In genomic region chr3:42712344-42712648, GRCh38 we compare ENCODE assay signal across 29 cellular contexts. TPM values are rescaled to one million over a fixed set of nuclear protein-coding genes. Genes with fewer than 3 reads are reported as not detected.
"Had no signal": no experiment of that assay in that cellular context is flagged by ENCODE, and none has a peak within 500 bp of the region (broad histone marks: within the 10 kb centered on the region; RNA-seq: fewer than 3 reads in every experiment).

No MANE protein-coding gene starts in this region.

- H3K9ac ChIP-seq: parathyroid adenoma had no signal

- H3K36me3 Mint-ChIP-seq: activated naive CD4-positive, alpha-beta T cell treated with anti-CD3 and anti-CD28 coated beads, Interleukin-2, amount 50 U/mL, for 24 hours; stimulated activated naive B cell treated with anti-CD40 and anti-IgM and Interleukin-4, amounts not matched to agents 10 μg/mL and 1 μg/mL and 100 μg/mL, for 72 hours had no signal

- H3K4me1 Mint-ChIP-seq: activated CD4-positive, alpha-beta T cell treated with anti-CD3 and anti-CD28 coated beads for 36 hours; activated naive CD4-positive, alpha-beta T cell treated with anti-CD3 and anti-CD28 coated beads, Interleukin-2, amount 50 U/mL, for 24 hours; activated naive CD8-positive, alpha-beta T cell treated with anti-CD3 and anti-CD28 coated beads, Interleukin-2, amount 50 U/mL, for 24 hours; nephron progenitor cell had no signal

- H2AFZ ChIP-seq: parathyroid adenoma had no signal

- H3K27ac ChIP-seq: epithelial cell of prostate, esophagus squamous epithelium, heart right ventricle, parathyroid adenoma, psoas muscle, sigmoid colon, stomach, suprapubic skin, tibial artery had no signal

- H3K4me3 Mint-ChIP-seq: activated CD4-positive, alpha-beta T cell treated with anti-CD3 and anti-CD28 coated beads for 36 hours; activated naive CD4-positive, alpha-beta T cell treated with anti-CD3 and anti-CD28 coated beads, Interleukin-2, amount 50 U/mL, for 24 hours; activated naive CD8-positive, alpha-beta T cell treated with anti-CD3 and anti-CD28 coated beads, Interleukin-2, amount 50 U/mL, for 24 hours; dendritic cell treated with granulocyte-macrophage colony-stimulating factor and Interleukin-4, amounts not matched to agents 40 ng/mL and 50 ng/mL, for 4 days; nephron progenitor cell; stimulated activated naive B cell treated with anti-CD40 and anti-IgM and Interleukin-4, amounts not matched to agents 10 μg/mL and 1 μg/mL and 100 μg/mL, for 72 hours had no signal

- H3K36me3 ChIP-seq: esophagus squamous epithelium, heart right ventricle, sigmoid colon, stomach, suprapubic skin, tibial artery had no signal

- H3K79me2 ChIP-seq: parathyroid adenoma had no signal

- H3K4me3 ChIP-seq: esophagus squamous epithelium, heart right ventricle, mucosa of descending colon, psoas muscle, sigmoid colon, stomach, suprapubic skin, tibial artery had no signal

- DNase-seq: activated CD4-positive, alpha-beta T cell treated with anti-CD3 and anti-CD28 coated beads for 36 hours; activated gamma-delta T cell; activated naive CD8-positive, alpha-beta T cell treated with anti-CD3 and anti-CD28 coated beads, Interleukin-2, amount 50 U/mL, for 24 hours; amygdala; central memory CD4-positive, alpha-beta T cell; effector CD4-positive, alpha-beta T cell; esophagus squamous epithelium; foreskin melanocyte; heart right ventricle; kidney glomerular epithelial cell; left ventricle myocardium superior; nephron progenitor cell; small intestine; stimulated activated naive B cell treated with anti-CD40 and anti-IgM and Interleukin-4, amounts not matched to agents 10 μg/mL and 1 μg/mL and 100 μg/mL, for 72 hours; stomach; T-helper 2 cell had no signal

- H3K27me3 Mint-ChIP-seq: activated naive CD4-positive, alpha-beta T cell treated with anti-CD3 and anti-CD28 coated beads, Interleukin-2, amount 50 U/mL, for 24 hours; activated naive CD8-positive, alpha-beta T cell treated with anti-CD3 and anti-CD28 coated beads, Interleukin-2, amount 50 U/mL, for 24 hours; dendritic cell treated with granulocyte-macrophage colony-stimulating factor and Interleukin-4, amounts not matched to agents 40 ng/mL and 50 ng/mL, for 4 days had no signal

- H3K4me1 ChIP-seq: esophagus squamous epithelium, heart right ventricle, parathyroid adenoma, psoas muscle, sigmoid colon, stomach, suprapubic skin, tibial artery had no signal

- H3K27ac Mint-ChIP-seq: activated CD4-positive, alpha-beta T cell treated with anti-CD3 and anti-CD28 coated beads for 36 hours; activated naive CD4-positive, alpha-beta T cell treated with anti-CD3 and anti-CD28 coated beads, Interleukin-2, amount 50 U/mL, for 24 hours; activated naive CD8-positive, alpha-beta T cell treated with anti-CD3 and anti-CD28 coated beads, Interleukin-2, amount 50 U/mL, for 24 hours; dendritic cell treated with granulocyte-macrophage colony-stimulating factor and Interleukin-4, amounts not matched to agents 40 ng/mL and 50 ng/mL, for 4 days; nephron progenitor cell; stimulated activated naive B cell treated with anti-CD40 and anti-IgM and Interleukin-4, amounts not matched to agents 10 μg/mL and 1 μg/mL and 100 μg/mL, for 72 hours had no signal

- H3K9me3 Mint-ChIP-seq: activated naive CD4-positive, alpha-beta T cell treated with anti-CD3 and anti-CD28 coated beads, Interleukin-2, amount 50 U/mL, for 24 hours; activated naive CD8-positive, alpha-beta T cell treated with anti-CD3 and anti-CD28 coated beads, Interleukin-2, amount 50 U/mL, for 24 hours; dendritic cell treated with granulocyte-macrophage colony-stimulating factor and Interleukin-4, amounts not matched to agents 40 ng/mL and 50 ng/mL, for 4 days; nephron progenitor cell; stimulated activated naive B cell treated with anti-CD40 and anti-IgM and Interleukin-4, amounts not matched to agents 10 μg/mL and 1 μg/mL and 100 μg/mL, for 72 hours had no signal

- H3K9me3 ChIP-seq: esophagus squamous epithelium, heart right ventricle, mucosa of descending colon, psoas muscle, sigmoid colon, stomach, suprapubic skin, tibial artery had no signal

- H3K27me3 ChIP-seq: esophagus squamous epithelium, heart right ventricle, sigmoid colon, stomach, tibial artery had no signal

- FAIRE-seq: endometrium, small intestine had no signal

RNA-seq across cellular contexts. Expression of gene HHATL, which starts 9.7 kb away (rescaled TPM):
- total RNA-seq: activated CD4-positive, alpha-beta T cell treated with anti-CD3 and anti-CD28 coated beads for 36 hours; esophagus squamous epithelium; glomerular endothelial cell; lung microvascular endothelial cell; sigmoid colon; stomach had no signal

RNA-seq across cellular contexts. Expression of gene KLHL40, which starts 27.0 kb away (rescaled TPM):
- total RNA-seq: activated CD4-positive, alpha-beta T cell treated with anti-CD3 and anti-CD28 coated beads for 36 hours; esophagus squamous epithelium; glomerular endothelial cell; lung microvascular endothelial cell; mesenteric fat pad; mucosa of descending colon; suprapubic skin had no signal
- polyA plus RNA-seq: sigmoid colon had no signal
